2 cellular contexts compared by ENCODE assay signal in the genomic region with DNA sequence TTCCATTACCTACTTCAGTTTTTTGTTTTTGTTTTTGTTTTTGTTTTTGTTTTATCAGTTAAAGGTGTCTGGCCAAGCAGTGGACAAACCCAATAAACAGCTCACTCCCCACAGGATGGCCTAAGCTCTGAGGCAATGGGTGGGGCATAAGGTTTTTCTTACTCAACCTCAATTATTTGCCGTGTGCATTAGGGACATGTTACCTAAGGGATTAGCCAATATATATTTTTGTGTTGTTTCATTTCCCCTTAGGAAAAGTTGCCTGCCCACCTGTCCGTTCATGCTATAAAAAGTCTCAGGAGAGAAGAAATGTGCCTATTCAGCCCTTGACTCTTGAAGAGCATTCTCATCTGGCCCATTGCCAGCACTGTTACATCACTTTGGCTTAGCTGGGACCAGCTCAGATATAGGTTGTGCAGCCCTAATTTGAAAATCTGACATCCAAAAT.
A peak's percentile ranks its signal among the peaks of the same experiment; 100 is the strongest.
TF ChIP-seq lines count a peak whose summit lies in the region.

No MANE protein-coding gene starts in this region.

TF ChIP-seq in A549, 52 proteins besides CTCF, POLR2A, EP300 and RAD21:
- TF ChIP-seq CEBPB (IDR thresholded peaks at IDR 0.05) (0 out of 4 replicates have a peak, but pooled peaks of 1 of the 2 experiments have one; percentile 8), MYC (IDR thresholded peaks at IDR 0.05; ENCODE audit: borderline replicate concordance, low read length) (no peak)

TF ChIP-seq in GM23338, 12 proteins besides CTCF, POLR2A, EP300 and RAD21 (continued from another document):
- TF ChIP-seq NANOG (IDR thresholded peaks at IDR 0.05; ENCODE audit: borderline replicate concordance) (no peak), REST (IDR thresholded peaks at IDR 0.05; ENCODE audit: unreplicated experiment) (no peak), POLR2AphosphoS5 (IDR thresholded peaks at IDR 0.05; ENCODE audit: low read depth) (no peak), CREB1 (CRISPR knock-in tag; IDR thresholded peaks at IDR 0.05; ENCODE audit: low read depth) (no peak), EZH2 (IDR thresholded peaks at IDR 0.05; ENCODE audit: low read depth, unreplicated experiment) (no peak), ZNF462 (CRISPR knock-in tag; IDR thresholded peaks at IDR 0.05) (no peak), ZNF331 (CRISPR knock-in tag; IDR thresholded peaks at IDR 0.05; ENCODE audit: low read depth) (no peak), JUNB (IDR thresholded peaks at IDR 0.05; ENCODE audit: unreplicated experiment) (no peak), STAT1 (IDR thresholded peaks at IDR 0.05; ENCODE audit: unreplicated experiment) (no peak), EZH2phosphoT487 (IDR thresholded peaks at IDR 0.05; ENCODE audit: unreplicated experiment) (no peak), ETS1 (IDR thresholded peaks at IDR 0.05) (no peak)
